ENCODE assay signal across 1 cellular context in genomic region chr5:80408475-80408875, GRCh38.
TF ChIP-seq lines count a peak whose summit lies in the region.

No MANE protein-coding gene starts in this region.

TF ChIP-seq in endothelial cell of umbilical vein, 7 proteins besides CTCF, POLR2A, EP300 and RAD21 (continued from another document):
- TF ChIP-seq MAX (IDR thresholded peaks at IDR 0.05; ENCODE audit: insufficient read depth, insufficient read length), result no peak
